8 cellular contexts compared by ENCODE assay signal in genomic region chr20:2521369-2522305, GRCh38. TPM values are rescaled to one million over a fixed set of nuclear protein-coding genes. Genes with fewer than 3 reads are reported as not detected.
DNase-seq lines count a peak whose midpoint lies in the region; ATAC-seq, FAIRE-seq and TF ChIP-seq lines count a peak whose summit lies in the region.

No MANE protein-coding gene starts in this region.

- H3K4me3 Mint-ChIP-seq in CD4-positive, alpha-beta T cell, result no peak overlapping the region

- H3K27me3 ChIP-seq in CD4-positive, alpha-beta T cell (ENCODE audit: control insufficient read depth, insufficient read depth, low read length), result no peaks in the 10 kb centered on the region

- no peaks in the 10 kb centered on the region for H3K36me3 Mint-ChIP-seq in CD4-positive, alpha-beta T cell (ENCODE audit: low read depth)

- intact Hi-C loops in CD4-positive, alpha-beta T cell (cut with DNase I, micrococcal nuclease), result loop anchor here (5.0 to 10.0 kb wide), 6 partner anchors 49 to 353 kb away; partner anchors contain the start of genes IDH3B (in 1 of the 2), NOP56 (in 1 of the 2), PTPRA (in 1 of the 2) and SNRPB (in 1 of the 2)

- peak in 7 of 10 experiments; percentile 27 to 59 (median 37) for DNase-seq in CD4-positive, alpha-beta T cell
- DNase-seq in HCEC 1CT (peak; percentile 53), SK-N-DZ (ENCODE audit: low spot score) (peak; percentile 62), astrocyte of the cerebellum (ENCODE audit: low read depth) (peak; percentile 9), iPS-NIHi7 (ENCODE audit: extremely low spot score) (peak; percentile 50), HTR-8/SVneo (ENCODE audit: insufficient read length, low spot score) (no peak), middle frontal gyrus (ENCODE audit: extremely low spot score, low spot score) (no peak)
- DNase-seq in stimulated activated CD4-positive, alpha-beta T cell treated with anti-CD3 and anti-CD28 coated beads, Interleukin-4, amount 100 ng/mL, for 24 hours, result peak; percentile 58

- H3K27me3 Mint-ChIP-seq in CD4-positive, alpha-beta T cell, result no peaks in the 10 kb centered on the region

- ATAC-seq in CD4-positive, alpha-beta T cell (ENCODE audit: poor library complexity), result no peak

- H3K9me3 ChIP-seq in CD4-positive, alpha-beta T cell (ENCODE audit: control insufficient read depth, low read length), result no peaks in the 10 kb centered on the region

- in situ Hi-C loops in astrocyte of the cerebellum (cut with HindIII; ENCODE audit: low sequenced_read_pairs), result no loop called here

- H3K9me3 Mint-ChIP-seq in CD4-positive, alpha-beta T cell, result no peaks in the 10 kb centered on the region

- FAIRE-seq in HTR-8/SVneo (lab: Jason Lieb, UNC), result no peak

- POLR2A ChIA-PET in CD4-positive, alpha-beta T cell (lab: Charles Lee), result interaction anchor here (0.7 to 2.3 kb wide), 5 partner anchors 14 to 230 kb away, joined by 3 to 14 read pairs (median 10); partner anchors contain the start of genes NOP56 and SNRPB

- H3K27ac ChIP-seq in CD4-positive, alpha-beta T cell (ENCODE audit: low read depth, low read length), result no peak overlapping the region

- peaks cover 15% of the 10 kb centered on the region for H3K4me1 Mint-ChIP-seq in CD4-positive, alpha-beta T cell (ENCODE audit: low read depth)

- TF ChIP-seq CTCF in CD4-positive, alpha-beta T cell (IDR thresholded peaks at IDR 0.05), result peak; percentile 84
- peak; percentile 93 for TF ChIP-seq CTCF in astrocyte of the cerebellum (IDR thresholded peaks at IDR 0.05; ENCODE audit: low read depth, low read length, missing control alignments)

- H3K4me3 ChIP-seq in astrocyte of the cerebellum (ENCODE audit: low read depth, low read length), result no peak overlapping the region

- CTCF ChIA-PET in CD4-positive, alpha-beta T cell (lab: Charles Lee), result interaction anchor here (1.0 to 2.2 kb wide), 9 partner anchors 9 to 130 kb away, joined by 3 to 26 read pairs (median 4); partner anchors contain the start of genes SNRPB and ZNF343

- no peak overlapping the region for H3K27ac Mint-ChIP-seq in CD4-positive, alpha-beta T cell

RNA-seq across cellular contexts. Expression of gene ZNF343, which starts 12.9 kb away (rescaled TPM):
- total RNA-seq in CD4-positive, alpha-beta T cell, result 1 to 10 TPM; 5.0 to 5.1 TPM
- polyA plus RNA-seq in SK-N-DZ (2014; cell fraction: cytosol; rRNA removed), result 10.8 and 12.3 TPM in 2 replicates
- 15.0 and 24.3 TPM in 2 replicates for polyA plus RNA-seq in SK-N-DZ (2014; cell fraction: nucleus; rRNA removed)

RNA-seq across cellular contexts. Expression of gene TMC2, which starts 14.7 kb away (rescaled TPM):
- total RNA-seq in CD4-positive, alpha-beta T cell, result not detected
- 0.09 and 0.41 TPM in 2 replicates for polyA plus RNA-seq in SK-N-DZ (2014; cell fraction: cytosol; rRNA removed)
- polyA plus RNA-seq in SK-N-DZ (2014; cell fraction: nucleus; rRNA removed), result 0.30 and 1.5 TPM in 2 replicates

RNA-seq across cellular contexts. Expression of gene SNRPB, which starts 51.0 kb away (rescaled TPM):
- 100 to 1,000 TPM; 146 to 147 TPM for total RNA-seq in CD4-positive, alpha-beta T cell
- polyA plus RNA-seq in SK-N-DZ (2014; cell fraction: cytosol; rRNA removed), result 1,780 and 1,783 TPM in 2 replicates
- 833 and 1,506 TPM in 2 replicates for polyA plus RNA-seq in SK-N-DZ (2014; cell fraction: nucleus; rRNA removed)

Comparison
In these comparisons a context has a peak if more than half of its experiments do, and no peak if none do; other contexts are left out.
1. DNase-seq: peak in CD4-positive, alpha-beta T cell (7 of 10), HCEC 1CT (single experiment), SK-N-DZ (single experiment), astrocyte of the cerebellum (single experiment), iPS-NIHi7 (single experiment) and stimulated activated CD4-positive, alpha-beta T cell treated with anti-CD3 and anti-CD28 coated beads, Interleukin-4, amount 100 ng/mL, for 24 hours (single experiment); none in HTR-8/SVneo (single experiment) and middle frontal gyrus (single experiment).